Comparison of ENCODE assay signal across 19 cellular contexts in genomic region chr4:46975841-46976551, GRCh38. TPM values are rescaled to one million over a fixed set of nuclear protein-coding genes. Genes with fewer than 3 reads are reported as not detected.
DNase-seq lines count a peak whose midpoint lies in the region; ATAC-seq, FAIRE-seq and TF ChIP-seq lines count a peak whose summit lies in the region.
"Had no signal": no experiment of that assay in that cellular context is flagged by ENCODE, and none has a peak within 500 bp of the region (broad histone marks: within the 10 kb centered on the region; RNA-seq: fewer than 3 reads in every experiment).

No MANE protein-coding gene starts in this region.

- H3K4me1 Mint-ChIP-seq in activated CD8-positive, alpha-beta T cell treated with anti-CD3 and anti-CD28 coated beads for 36 hours (ENCODE audit: low read depth): no peaks in the 10 kb centered on the region
- H3K4me1 Mint-ChIP-seq: naive B cell had no signal

- intact Hi-C loops in activated CD8-positive, alpha-beta T cell treated with anti-CD3 and anti-CD28 coated beads for 36 hours (cut with micrococcal nuclease): no loop called here
- intact Hi-C loops in uterus (cut with DNase I; ENCODE audit: low total_unique reads): no loop called here

- H2BK120ac ChIP-seq in H1 (replicated peaks; ENCODE audit: low read depth, low read length): no peak overlapping the region

- peak overlapping the region; percentile 51; the same call in 1 of the 2 replicates for H3K27ac ChIP-seq in MM.1S (ENCODE audit: low read length)
- H3K27ac ChIP-seq in H1 (ENCODE audit: low read depth, low read length): no peak overlapping the region
- no peak overlapping the region for H3K27ac ChIP-seq in uterus
- H3K27ac ChIP-seq in small intestine (ENCODE audit: low read depth in 1 of 2, low read length in 1 of 2): no peak overlapping the region

- peak overlapping the region; percentile 35 for H3K4me2 ChIP-seq in MM.1S (ENCODE audit: low read depth, low read length)
- H3K4me2 ChIP-seq in H1 (ENCODE audit: insufficient read depth in 1 of 2, low read depth in 2 of 2, low read length in 2 of 2): no peak overlapping the region

- no peak overlapping the region for H3K56ac ChIP-seq in H1 (replicated peaks; ENCODE audit: insufficient read length, low read depth, low read length)

- H4K5ac ChIP-seq in H1 (ENCODE audit: insufficient read length, low read depth, low read length): no peak overlapping the region

- H3K9ac ChIP-seq in MM.1S (ENCODE audit: low read length): no peak overlapping the region
- no peak overlapping the region for H3K9ac ChIP-seq in H1 (replicated peaks in 1 of 4; ENCODE audit: extremely low read depth in 1 of 4, low read depth in 3 of 4, low read length in 3 of 4)

- no peaks in the 10 kb centered on the region for H4K20me1 ChIP-seq in MM.1S (ENCODE audit: insufficient read depth, low read length)
- no peaks in the 10 kb centered on the region for H4K20me1 ChIP-seq in H1 (replicated peaks in 1 of 2; ENCODE audit: control insufficient read depth in 1 of 2, insufficient read depth in 2 of 2, low read length in 2 of 2)

- no peaks in the 10 kb centered on the region for H3K79me1 ChIP-seq in H1 (ENCODE audit: low read depth, low read length)

- no peaks in the 10 kb centered on the region for H3F3A ChIP-seq in MM.1S (ENCODE audit: insufficient read depth, low read length)

- POLR2A ChIA-PET in H1 (lab: Charles Lee; ENCODE audit: partially characterized antibody): no interaction called here
- POLR2A ChIA-PET in activated CD8-positive, alpha-beta T cell treated with anti-CD3 and anti-CD28 coated beads for 36 hours (lab: Charles Lee): no interaction called here

- no peak overlapping the region for H4K91ac ChIP-seq in H1 (replicated peaks; ENCODE audit: insufficient read length, low read length)

- no peaks in the 10 kb centered on the region for H3K9me3 ChIP-seq in MM.1S (replicated peaks; ENCODE audit: insufficient read depth, low read length)
- H3K9me3 ChIP-seq in H1 (ENCODE audit: insufficient read depth in 2 of 2, low read depth in 1 of 2, low read length in 1 of 2): no peaks in the 10 kb centered on the region
- no peaks in the 10 kb centered on the region for H3K9me3 ChIP-seq in uterus
- no peaks in the 10 kb centered on the region for H3K9me3 ChIP-seq in small intestine (ENCODE audit: control insufficient read depth, low read depth)
- H3K9me3 ChIP-seq: HAP-1 had no signal

- no peak for TF ChIP-seq CTCF in MM.1S (IDR thresholded peaks at IDR 0.05; ENCODE audit: low read length)
- TF ChIP-seq CTCF in H1 (IDR thresholded peaks at IDR 0.05; ENCODE audit: control extremely low read depth in 1 of 3, insufficient read depth in 1 of 3, low read depth in 1 of 3, low read length in 3 of 3): no peak
- no peak for TF ChIP-seq CTCF in activated CD8-positive, alpha-beta T cell treated with anti-CD3 and anti-CD28 coated beads for 36 hours (IDR thresholded peaks at IDR 0.05)
- no peak for TF ChIP-seq CTCF in uterus (IDR thresholded peaks at IDR 0.05)

- H3K4me1 ChIP-seq in MM.1S (ENCODE audit: low read length): no peaks in the 10 kb centered on the region
- H3K4me1 ChIP-seq in H1 (replicated peaks in 1 of 4; ENCODE audit: control insufficient read depth in 3 of 4, insufficient read depth in 4 of 4, low read length in 3 of 4): no peaks in the 10 kb centered on the region
- H3K4me1 ChIP-seq in uterus: no peaks in the 10 kb centered on the region
- no peaks in the 10 kb centered on the region for H3K4me1 ChIP-seq in small intestine (ENCODE audit: control insufficient read depth in 2 of 2, insufficient read depth in 1 of 2, low read depth in 1 of 2, low read length in 1 of 2)
- H3K4me1 ChIP-seq: HAP-1 had no signal

- no peaks in the 10 kb centered on the region for H3K9me3 Mint-ChIP-seq in activated CD8-positive, alpha-beta T cell treated with anti-CD3 and anti-CD28 coated beads for 36 hours

- H3K4ac ChIP-seq in H1 (replicated peaks; ENCODE audit: insufficient read length, low read depth, low read length): no peak overlapping the region

- TF ChIP-seq POLR2A in H1 (IDR thresholded peaks at IDR 0.05; ENCODE audit: control extremely low read depth in 1 of 2, low read depth in 2 of 2, low read length in 2 of 2) (no peak), uterus (IDR thresholded peaks at IDR 0.05) (no peak)

- CTCF ChIA-PET in H1 (lab: Charles Lee; ENCODE audit: partially characterized antibody): interaction anchor here (0.6 to 1.0 kb wide), 3 partner anchors 16 to 44 kb away, joined by 3 read pairs; no protein-coding TSS in a partner anchor
- CTCF ChIA-PET in activated CD8-positive, alpha-beta T cell treated with anti-CD3 and anti-CD28 coated beads for 36 hours (lab: Charles Lee): interaction anchor here (0.7 kb wide), 1 partner anchor 80 kb away, joined by 3 read pairs; no protein-coding TSS in a partner anchor

- no peak overlapping the region for H3K18ac ChIP-seq in H1 (ENCODE audit: extremely low read depth, low read length)

- H3K23ac ChIP-seq in H1 (ENCODE audit: insufficient read length): no peak overlapping the region

- H2AFZ ChIP-seq in MM.1S (ENCODE audit: low read length) (peak overlapping the region; percentile 40), H1 (ENCODE audit: low read length) (0 out of 2 replicates have a peak overlapping the region, but pooled peaks have one; percentile 44)

- H3K27me3 ChIP-seq in MM.1S (replicated peaks; ENCODE audit: insufficient read depth, low read length) (no peaks in the 10 kb centered on the region), H1 (replicated peaks in 1 of 4; ENCODE audit: control insufficient read depth in 3 of 4, extremely low read depth in 1 of 4, insufficient read depth in 3 of 4, low read length in 3 of 4) (no peaks in the 10 kb centered on the region), uterus (no peaks in the 10 kb centered on the region), small intestine (ENCODE audit: control insufficient read depth in 2 of 2, insufficient read depth in 2 of 2, low read length in 2 of 2) (no peaks in the 10 kb centered on the region)

- H2BK5ac ChIP-seq in H1 (ENCODE audit: low read depth, low read length): no peak overlapping the region

- no peaks in the 10 kb centered on the region for H3K23me2 ChIP-seq in H1 (ENCODE audit: low read depth, low read length)

- H3K79me2 ChIP-seq in MM.1S (ENCODE audit: low read length) (no peaks in the 10 kb centered on the region), H1 (ENCODE audit: control insufficient read depth in 1 of 2, insufficient read depth in 2 of 2, low read length in 2 of 2) (no peaks in the 10 kb centered on the region)

- no peak overlapping the region for H3K4me3 Mint-ChIP-seq in activated CD8-positive, alpha-beta T cell treated with anti-CD3 and anti-CD28 coated beads for 36 hours
- H3K4me3 Mint-ChIP-seq: naive B cell had no signal

- DNase-seq in MM.1S: peak; percentile 55
- no peak for DNase-seq in H1 (ENCODE audit: low read depth in 1 of 2, low spot score in 2 of 2)
- no peak for DNase-seq in activated CD8-positive, alpha-beta T cell treated with anti-CD3 and anti-CD28 coated beads for 36 hours
- DNase-seq in uterus: no peak
- DNase-seq in small intestine: no peak
- no peak for DNase-seq in GDM1 (lab: John Stamatoyannopoulos, UW)
- DNase-seq: activated CD4-positive, CD25-positive, alpha-beta regulatory T cell; activated effector memory CD4-positive, alpha-beta T cell treated with Interleukin-2 at 50 U/mL for 16 hours; cerebellar nuclear complex; kidney; naive B cell; NCI-H345 had no signal

- H3K36me3 ChIP-seq in MM.1S (replicated peaks; ENCODE audit: insufficient read depth, low read length) (no peaks in the 10 kb centered on the region), H1 (ENCODE audit: control insufficient read depth in 2 of 4, insufficient read depth in 4 of 4, low read length in 3 of 4) (no peaks in the 10 kb centered on the region), uterus (no peaks in the 10 kb centered on the region), small intestine (ENCODE audit: control insufficient read depth in 2 of 2, insufficient read depth in 2 of 2, low read length in 2 of 2) (no peaks in the 10 kb centered on the region)
- H3K36me3 ChIP-seq: HAP-1 had no signal

- ATAC-seq in GM18861 (IDR thresholded peaks at IDR 0.05; ENCODE audit: unreplicated experiment) (peak; percentile 62), HG02870 (IDR thresholded peaks at IDR 0.05; ENCODE audit: unreplicated experiment) (peak; percentile 51)
- no peak for ATAC-seq in activated CD8-positive, alpha-beta T cell treated with anti-CD3 and anti-CD28 coated beads for 36 hours
- ATAC-seq: Right ventricle myocardium inferior had no signal

- H3K9me2 ChIP-seq in MM.1S (replicated peaks; ENCODE audit: insufficient read depth, low read length): no peaks in the 10 kb centered on the region

- no peak overlapping the region for H2BK12ac ChIP-seq in H1 (ENCODE audit: low read depth, low read length)

- TF ChIP-seq RAD21 in H1 (IDR thresholded peaks at IDR 0.05 in 1 of 2, conservative IDR thresholded peaks at IDR 0.05 in 1 of 2; ENCODE audit: low read depth in 2 of 2, low read length in 2 of 2): no peak

- no peak for FAIRE-seq in H1 (lab: Jason Lieb, UNC)
- no peak for FAIRE-seq in small intestine (lab: Jason Lieb, UNC)
- FAIRE-seq: D721Med, kidney had no signal

- H2AK5ac ChIP-seq in H1 (ENCODE audit: low read depth, low read length): no peak overlapping the region

- WGBS in H1 (ENCODE audit: extremely low coverage in 1 of 2, insufficient coverage in 1 of 2, insufficient read length in 1 of 2, insufficient replicate concordance in 2 of 2, low coverage in 1 of 2, low lambda C conversion rate in 2 of 2, missing lambda C conversion rate in 1 of 2), 2 experiments: 95% methylated on average over 3 of the region's 4 CpGs; no CpG with 5 or more reads in 1 of the 2 experiments
- WGBS in small intestine, 3 donors: 69 to 72% (median 70%) methylated on average over 4 of the region's 4 CpGs

- H3K36me3 Mint-ChIP-seq in activated CD8-positive, alpha-beta T cell treated with anti-CD3 and anti-CD28 coated beads for 36 hours (ENCODE audit: low read depth): no peaks in the 10 kb centered on the region
- H3K36me3 Mint-ChIP-seq: naive B cell had no signal

- H2BK15ac ChIP-seq in H1 (ENCODE audit: low read length): no peak overlapping the region

- no peak overlapping the region for H3K27ac Mint-ChIP-seq in activated CD8-positive, alpha-beta T cell treated with anti-CD3 and anti-CD28 coated beads for 36 hours
- H3K27ac Mint-ChIP-seq: naive B cell had no signal

- no peak overlapping the region for H3K14ac ChIP-seq in H1 (ENCODE audit: insufficient read length)

- H2BK20ac ChIP-seq in H1 (ENCODE audit: low read length): no peak overlapping the region

- no peak for TF ChIP-seq EP300 in H1 (IDR thresholded peaks at IDR 0.05; ENCODE audit: borderline replicate concordance in 1 of 2, low read depth in 2 of 2, low read length in 2 of 2)

- peaks cover 5% of the 10 kb centered on the region for H3K27me3 Mint-ChIP-seq in activated CD8-positive, alpha-beta T cell treated with anti-CD3 and anti-CD28 coated beads for 36 hours

- H3K4me3 ChIP-seq in MM.1S (ENCODE audit: low read length) (peak overlapping the region; percentile 9; the same call in 1 of the 2 replicates), H1 (ENCODE audit: extremely low read depth in 1 of 4, insufficient read depth in 2 of 4, low read depth in 3 of 4, low read length in 4 of 4) (no peak overlapping the region), uterus (no peak overlapping the region), small intestine (ENCODE audit: low read depth in 1 of 2, low read length in 2 of 2) (no peak overlapping the region)
- H3K4me3 ChIP-seq: HAP-1 had no signal

- H4K8ac ChIP-seq in H1 (ENCODE audit: extremely low read depth, insufficient read depth, low read length): no peak overlapping the region

RNA-seq across cellular contexts. Expression of gene GABRA4, which starts 17.4 kb away (rescaled TPM):
- 0.33 and 0.37 TPM in 2 replicates for total RNA-seq in H1 (2021; fragmentation: NEBNext Ultra II Directional; extraction: Animal tissue kit (Norgen Biotek cat#: 25700))
- 0.09 and 0.33 TPM in 2 replicates for polyA plus RNA-seq in H1 (2011; rRNA removed)
- 0.13 TPM for polyA plus RNA-seq in H1 (2011; cell fraction: cytosol; rRNA removed)
- 0.17 TPM for polyA plus RNA-seq in H1 (2011; cell fraction: nucleus; rRNA removed)
- polyA plus RNA-seq in H1 (2012, experiment 1 of 2): 0.04 to 0.23 TPM (median 0.17 TPM) in 3 of 4 replicates, not detected in the other
- polyA plus RNA-seq in H1 (2012, experiment 2 of 2): 0.38 TPM
- 0.34 TPM for polyA plus RNA-seq in H1 (2013, experiment 1 of 2)
- polyA plus RNA-seq in H1 (2013, experiment 2 of 2): 0.46 TPM
- 0.09 and 0.27 TPM in 2 replicates for polyA minus RNA-seq in H1 (2011; rRNA and poly(A)+ RNA removed)
- polyA minus RNA-seq in H1 (2011; cell fraction: cytosol; rRNA and poly(A)+ RNA removed): not detected
- polyA minus RNA-seq in H1 (2011; cell fraction: nucleus; rRNA and poly(A)+ RNA removed): 0.60 TPM
- total RNA-seq in activated CD8-positive, alpha-beta T cell treated with anti-CD3 and anti-CD28 coated beads for 36 hours: not detected
- under 1 TPM in 1 of 4 donors, not detected in 3; 0.35 TPM for total RNA-seq in uterus
- polyA plus RNA-seq in small intestine: 1 to 10 TPM in 1 of 3 donors, under 1 TPM in 2; 0.22 to 2.7 (median 0.54) TPM
- total RNA-seq: fibroblast of villous mesenchyme had no signal
- polyA plus RNA-seq: urinary bladder had no signal

RNA-seq across cellular contexts. Expression of gene GABRB1, which starts 55.4 kb away (rescaled TPM):
- 0.22 TPM in 1 of 2 replicates, not detected in the other for total RNA-seq in H1 (2021; fragmentation: NEBNext Ultra II Directional; extraction: Animal tissue kit (Norgen Biotek cat#: 25700))
- polyA plus RNA-seq in H1 (2011; rRNA removed) (0.24 and 0.38 TPM in 2 replicates), small intestine (under 1 TPM in 1 of 3 donors, not detected in 2; 0.78 TPM)
- polyA plus RNA-seq in H1 (2011; cell fraction: cytosol; rRNA removed): 0.27 TPM
- 0.70 TPM for polyA plus RNA-seq in H1 (2011; cell fraction: nucleus; rRNA removed)
- 0.50 to 0.84 TPM (median 0.57 TPM) in 4 replicates for polyA plus RNA-seq in H1 (2012, experiment 1 of 2)
- not detected for polyA plus RNA-seq in H1 (2012, experiment 2 of 2)
- 0.39 TPM for polyA plus RNA-seq in H1 (2013, experiment 1 of 2)
- 0.44 TPM for polyA plus RNA-seq in H1 (2013, experiment 2 of 2)
- polyA minus RNA-seq in H1 (2011; rRNA and poly(A)+ RNA removed): 1.7 TPM in 1 of 2 replicates, not detected in the other
- polyA minus RNA-seq in H1 (2011; cell fraction: cytosol; rRNA and poly(A)+ RNA removed): not detected
- polyA minus RNA-seq in H1 (2011; cell fraction: nucleus; rRNA and poly(A)+ RNA removed): 3.3 TPM
- total RNA-seq in activated CD8-positive, alpha-beta T cell treated with anti-CD3 and anti-CD28 coated beads for 36 hours: not detected
- 1 to 10 TPM in 2 of 4 donors, not detected in 2; 1.2 to 1.5 TPM for total RNA-seq in uterus
- total RNA-seq: fibroblast of villous mesenchyme had no signal
- polyA plus RNA-seq: urinary bladder had no signal
